9 cellular contexts compared by ENCODE assay signal in genomic region chr12:1630081-1630826, GRCh38. TPM values are rescaled to one million over a fixed set of nuclear protein-coding genes. Genes with fewer than 3 reads are reported as not detected.
DNase-seq lines count a peak whose midpoint lies in the region; ATAC-seq and TF ChIP-seq lines count a peak whose summit lies in the region.
"Had no signal": no experiment of that assay in that cellular context is flagged by ENCODE, and none has a peak within 500 bp of the region (broad histone marks: within the 10 kb centered on the region; RNA-seq: fewer than 3 reads in every experiment).

No MANE protein-coding gene starts in this region.

- ATAC-seq in upper lobe of right lung (peak; percentile 57), HG02973 (IDR thresholded peaks at IDR 0.05; ENCODE audit: unreplicated experiment) (no peak)
- ATAC-seq: K562 had no signal

- H3K9me3 ChIP-seq in endodermal cell (ENCODE audit: control insufficient read depth, low read length) (no peaks in the 10 kb centered on the region), upper lobe of right lung (no peaks in the 10 kb centered on the region)

- H3K4me3 Mint-ChIP-seq in CD14-positive monocyte (peak overlapping the region; percentile 79 to 92), endodermal cell (peak overlapping the region; percentile 55)

- H3K4me1 ChIP-seq in endodermal cell (ENCODE audit: control insufficient read depth, insufficient read depth, low read length) (peaks cover 9% of the 10 kb centered on the region), upper lobe of right lung (peaks cover 18% of the 10 kb centered on the region)

- TF ChIP-seq CTCF in CD14-positive monocyte (IDR thresholded peaks at IDR 0.05) (peak; percentile 58), HL-60 (IDR thresholded peaks at IDR 0.05; ENCODE audit: insufficient read depth, low read length) (no peak), endodermal cell (conservative IDR thresholded peaks at IDR 0.05) (peak; percentile 57), upper lobe of right lung (IDR thresholded peaks at IDR 0.05) (peak; percentile 5)

- H3K27me3 ChIP-seq in HL-60 (ENCODE audit: insufficient read depth, poor library complexity, severe bottlenecking) (peaks cover 7% of the 10 kb centered on the region), endodermal cell (ENCODE audit: control insufficient read depth, insufficient read depth, low read length, poor library complexity, severe bottlenecking) (peaks cover 63% of the 10 kb centered on the region), upper lobe of right lung (peaks cover 7% of the 10 kb centered on the region)

- intact Hi-C loops in CD14-positive monocyte (cut with micrococcal nuclease): no loop called here
- intact Hi-C loops in upper lobe of right lung (cut with DNase I): loop anchor here (10.0 kb wide), 1 partner anchor 305 kb away; no protein-coding TSS in a partner anchor

- H3K4me3 ChIP-seq in HL-60 (replicated peaks; ENCODE audit: insufficient read depth, low read length) (peak overlapping the region; percentile 48), endodermal cell (ENCODE audit: low read length) (peak overlapping the region; percentile 75), upper lobe of right lung (peak overlapping the region; percentile 51)
- H3K4me3 ChIP-seq: K562 had no signal

- DNase-seq in CD14-positive monocyte (ENCODE audit: low spot score) (no peak), HL-60 (ENCODE audit: low read depth in 1 of 2, low spot score in 1 of 2) (peak in 1 of 2 experiments; percentile 17), UCSD-AML1 (lab: John Stamatoyannopoulos, UW; ENCODE audit: unreplicated experiment) (peak; percentile 39), endodermal cell (peak; percentile 88), mucosa of gallbladder (ENCODE audit: low spot score) (peak; percentile 38), upper lobe of right lung (peak; percentile 73)
- no peak for DNase-seq in activated CD4-positive, CD25-positive, alpha-beta regulatory T cell treated with anti-CD3 and anti-CD28 coated beads, Interleukin-2, amount 50 U/mL, for 72 hours

- H3K36me3 Mint-ChIP-seq in CD14-positive monocyte (peaks cover 25 to 30% of the 10 kb centered on the region in 2 donors), endodermal cell (ENCODE audit: low read depth) (no peaks in the 10 kb centered on the region)

- H3K36me3 ChIP-seq in endodermal cell (ENCODE audit: control insufficient read depth, insufficient read depth, low read length): no peaks in the 10 kb centered on the region
- H3K36me3 ChIP-seq in upper lobe of right lung: no peaks in the 10 kb centered on the region

- peaks cover 35 to 41% (median 41%) of the 10 kb centered on the region in 3 donors for H3K27me3 Mint-ChIP-seq in CD14-positive monocyte (ENCODE audit: low read depth in 3 of 3)
- H3K27me3 Mint-ChIP-seq in endodermal cell (ENCODE audit: insufficient read depth): peaks cover 80% of the 10 kb centered on the region

- no peak overlapping the region for H3K27ac ChIP-seq in HL-60 (replicated peaks)
- no peak overlapping the region for H3K27ac ChIP-seq in endodermal cell (ENCODE audit: low read depth, low read length)
- no peak overlapping the region for H3K27ac ChIP-seq in upper lobe of right lung

- H3K4me1 Mint-ChIP-seq in CD14-positive monocyte (peaks cover 53% of the 10 kb centered on the region), endodermal cell (peaks cover 53% of the 10 kb centered on the region)

- H3K9me3 Mint-ChIP-seq in CD14-positive monocyte: peaks cover 0 to 10% (median 6%) of the 10 kb centered on the region in 7 donors
- H3K9me3 Mint-ChIP-seq in endodermal cell: no peaks in the 10 kb centered on the region

- no peak overlapping the region for H3K9ac ChIP-seq in endodermal cell (ENCODE audit: extremely low read depth, low read length, poor library complexity, severe bottlenecking)

- peak overlapping the region in 1 of 7 donors; percentile 41 for H3K27ac Mint-ChIP-seq in CD14-positive monocyte
- H3K27ac Mint-ChIP-seq in endodermal cell: no peak overlapping the region

- WGBS in endodermal cell (ENCODE audit: insufficient coverage in 1 of 2, insufficient read length in 1 of 2), 2 experiments: 1 to 6% methylated on average over 9 to 60 of the region's 60 CpGs

RNA-seq across cellular contexts. Expression of gene WNT5B, which starts 1.2 kb away (rescaled TPM):
- 1 to 10 TPM; 2.7 to 4.1 TPM for polyA plus RNA-seq in CD14-positive monocyte
- total RNA-seq in endodermal cell (1 to 10 TPM in 1 of 2 donors, under 1 TPM in 1; 0.71 to 6.1 TPM), mucosa of gallbladder (7.3 TPM), upper lobe of right lung (2.3 TPM)
- 9.0 TPM for polyA plus RNA-seq in endodermal cell (2013, experiment 1 of 2)
- 8.2 TPM for polyA plus RNA-seq in endodermal cell (2013, experiment 2 of 2)

RNA-seq across cellular contexts. Expression of gene FBXL14, which starts 35.9 kb away (rescaled TPM):
- 1 to 10 TPM; 6.2 to 7.2 TPM for polyA plus RNA-seq in CD14-positive monocyte
- 10 to 100 TPM in 1 of 2 donors, 1 to 10 TPM in 1; 10.0 to 20.4 TPM for total RNA-seq in endodermal cell
- 18.1 TPM for polyA plus RNA-seq in endodermal cell (2013, experiment 1 of 2)
- polyA plus RNA-seq in endodermal cell (2013, experiment 2 of 2): 16.8 TPM
- 23.3 TPM for total RNA-seq in mucosa of gallbladder
- total RNA-seq in upper lobe of right lung: 17.3 TPM

Comparison
In these comparisons a context has a peak if more than half of its experiments do, and no peak if none do; other contexts are left out.
1. DNase-seq: peak in UCSD-AML1 (single experiment), endodermal cell (single experiment), mucosa of gallbladder (single experiment) and upper lobe of right lung (single experiment); none in CD14-positive monocyte (single experiment) and activated CD4-positive, CD25-positive, alpha-beta regulatory T cell treated with anti-CD3 and anti-CD28 coated beads, Interleukin-2, amount 50 U/mL, for 72 hours (single experiment).
2. Peak in every context shown above with its lines, with median percentiles within 50 percentile points of each other: H3K4me3 ChIP-seq.